In the genomic region with DNA sequence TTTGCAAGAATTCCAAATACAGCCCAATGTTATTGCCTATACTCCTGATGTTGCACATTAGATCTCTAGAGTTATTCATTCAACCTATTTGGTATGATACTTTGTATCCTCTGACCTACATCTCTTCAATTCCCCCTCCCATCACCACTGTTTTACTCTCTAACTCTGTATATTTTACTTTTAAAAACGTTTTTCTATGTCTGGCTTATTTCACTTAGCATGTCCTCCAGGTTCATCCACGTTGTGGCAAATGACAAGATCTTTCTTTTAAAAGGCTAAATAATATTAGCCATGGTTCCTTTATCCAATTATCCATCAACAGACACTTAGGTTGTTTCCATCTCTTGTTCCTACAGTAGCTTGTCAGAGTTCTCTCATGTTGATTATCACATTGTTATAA, we compare ENCODE assay signal across 2 cellular contexts.
"Had no signal": no experiment of that assay in that cellular context is flagged by ENCODE, and none has a peak within 500 bp of the region (broad histone marks: within the 10 kb centered on the region; RNA-seq: fewer than 3 reads in every experiment).

No MANE protein-coding gene starts in this region.

- DNase-seq: GDM1 had no signal

- H3K4me3 ChIP-seq: GM12878 had no signal

- ATAC-seq: GM12878 had no signal
